In genomic region chr16:11914759-11915643, GRCh38 we compare ENCODE assay signal across 8 cellular contexts. TPM values are rescaled to one million over a fixed set of nuclear protein-coding genes. Genes with fewer than 3 reads are reported as not detected.
DNase-seq lines count a peak whose midpoint lies in the region; ATAC-seq and TF ChIP-seq lines count a peak whose summit lies in the region.

No MANE protein-coding gene starts in this region.

- no peaks in the 10 kb centered on the region for H3K27me3 ChIP-seq in thoracic aorta (replicated peaks; ENCODE audit: insufficient read depth)

- peak overlapping the region; percentile 85 for H3K4me3 ChIP-seq in fibroblast of pulmonary artery (replicated peaks; ENCODE audit: low read depth, low read length)
- H3K4me3 ChIP-seq in thoracic aorta = peak overlapping the region; percentile 91

- DNase-seq in NCI-H1417 (lab: John Stamatoyannopoulos, UW) (peak in 2 of 3 experiments; percentile 43 to 75), NCI-H1417 treated with DMSO at 0.1 percent for 48 hours (lab: John Stamatoyannopoulos, UW) (no peak), NCI-H226 (peak; percentile 30), fibroblast of pulmonary artery (ENCODE audit: low read depth) (peak; percentile 34), nephron progenitor cell (peak; percentile 57), thoracic aorta (ENCODE audit: low spot score) (no peak)
- DNase-seq in activated T-helper 2 cell treated with anti-CD3 and anti-CD28 coated beads, Interferon-gamma antibody, Interleukin-2, Interleukin-4, amounts not matched to agents 10 μg/mL and 5 μg/mL and 100 μg/mL, durations not matched to agents 14 hours and 24 hours and 36 hours (ENCODE audit: low spot score) = peak; percentile 37

- peaks cover 39% of the 10 kb centered on the region for H3K36me3 Mint-ChIP-seq in activated T-helper 2 cell treated with anti-CD3 and anti-CD28 coated beads, Interferon-gamma antibody, Interleukin-2, Interleukin-4, amounts not matched to agents 10 μg/mL and 5 μg/mL and 100 μg/mL, durations not matched to agents 14 hours and 24 hours and 36 hours (ENCODE audit: low read depth)
- no peaks in the 10 kb centered on the region for H3K36me3 Mint-ChIP-seq in nephron progenitor cell (ENCODE audit: low read depth)

- TF ChIP-seq CTCF in fibroblast of pulmonary artery (IDR thresholded peaks at IDR 0.05; ENCODE audit: low read length, missing control alignments) (no peak), nephron progenitor cell (IDR thresholded peaks at IDR 0.05) (no peak), thoracic aorta (IDR thresholded peaks at IDR 0.05) (no peak)

- peaks cover 39% of the 10 kb centered on the region for H3K4me1 Mint-ChIP-seq in activated T-helper 2 cell treated with anti-CD3 and anti-CD28 coated beads, Interferon-gamma antibody, Interleukin-2, Interleukin-4, amounts not matched to agents 10 μg/mL and 5 μg/mL and 100 μg/mL, durations not matched to agents 14 hours and 24 hours and 36 hours (ENCODE audit: low read depth)
- peaks cover 49% of the 10 kb centered on the region for H3K4me1 Mint-ChIP-seq in nephron progenitor cell

- intact Hi-C loops in activated T-helper 2 cell treated with anti-CD3 and anti-CD28 coated beads, Interferon-gamma antibody, Interleukin-2, Interleukin-4, amounts not matched to agents 10 μg/mL and 5 μg/mL and 100 μg/mL, durations not matched to agents 14 hours and 24 hours and 36 hours (cut with micrococcal nuclease) = loop anchor here (2.0 to 10.0 kb wide), 7 partner anchors 62 to 973 kb away; partner anchors contain the start of genes CLEC16A, DEXI, RSL1D1 and SNX29

- H3K36me3 ChIP-seq in thoracic aorta = no peaks in the 10 kb centered on the region

- H3K27ac ChIP-seq in thoracic aorta = peak overlapping the region; percentile 69 to 89

- peaks cover 34 to 48% of the 10 kb centered on the region in 2 donors for H3K4me1 ChIP-seq in thoracic aorta (ENCODE audit: control insufficient read depth in 1 of 2, low read depth in 2 of 2)

- peak overlapping the region; percentile 94 for H3K27ac Mint-ChIP-seq in activated T-helper 2 cell treated with anti-CD3 and anti-CD28 coated beads, Interferon-gamma antibody, Interleukin-2, Interleukin-4, amounts not matched to agents 10 μg/mL and 5 μg/mL and 100 μg/mL, durations not matched to agents 14 hours and 24 hours and 36 hours
- peak overlapping the region; percentile 95 for H3K27ac Mint-ChIP-seq in nephron progenitor cell

- no peaks in the 10 kb centered on the region for H3K9me3 Mint-ChIP-seq in activated T-helper 2 cell treated with anti-CD3 and anti-CD28 coated beads, Interferon-gamma antibody, Interleukin-2, Interleukin-4, amounts not matched to agents 10 μg/mL and 5 μg/mL and 100 μg/mL, durations not matched to agents 14 hours and 24 hours and 36 hours
- no peaks in the 10 kb centered on the region for H3K9me3 Mint-ChIP-seq in nephron progenitor cell

- ATAC-seq in HG02763 (IDR thresholded peaks at IDR 0.05; ENCODE audit: unreplicated experiment) = peak; percentile 25
- peak; percentile 1 for ATAC-seq in thoracic aorta (ENCODE audit: insufficient number of reproducible peaks, low FRiP score, low read depth)

- H3K4me3 Mint-ChIP-seq in activated T-helper 2 cell treated with anti-CD3 and anti-CD28 coated beads, Interferon-gamma antibody, Interleukin-2, Interleukin-4, amounts not matched to agents 10 μg/mL and 5 μg/mL and 100 μg/mL, durations not matched to agents 14 hours and 24 hours and 36 hours (ENCODE audit: low read depth) = peak overlapping the region; percentile 95
- peak overlapping the region; percentile 96 for H3K4me3 Mint-ChIP-seq in nephron progenitor cell

- H3K27me3 Mint-ChIP-seq in activated T-helper 2 cell treated with anti-CD3 and anti-CD28 coated beads, Interferon-gamma antibody, Interleukin-2, Interleukin-4, amounts not matched to agents 10 μg/mL and 5 μg/mL and 100 μg/mL, durations not matched to agents 14 hours and 24 hours and 36 hours (ENCODE audit: low read depth) = peaks cover 6% of the 10 kb centered on the region
- peaks cover 12% of the 10 kb centered on the region for H3K27me3 Mint-ChIP-seq in nephron progenitor cell (ENCODE audit: low read depth, poor library complexity)

- H3K9me3 ChIP-seq in thoracic aorta = no peaks in the 10 kb centered on the region

RNA-seq across cellular contexts. Expression of gene GSPT1, which starts 0.8 kb away (rescaled TPM):
- 216 and 226 TPM in 2 replicates for total RNA-seq in activated T-helper 2 cell treated with anti-CD3 and anti-CD28 coated beads, Interferon-gamma antibody, Interleukin-2, Interleukin-4, amounts not matched to agents 10 μg/mL and 5 μg/mL and 100 μg/mL, durations not matched to agents 14 hours and 24 hours and 36 hours
- 10 to 100 TPM; 50.4 to 81.1 TPM for total RNA-seq in thoracic aorta

RNA-seq across cellular contexts. Expression of gene NPIPB2, which starts 26.8 kb away (rescaled TPM):
- total RNA-seq in activated T-helper 2 cell treated with anti-CD3 and anti-CD28 coated beads, Interferon-gamma antibody, Interleukin-2, Interleukin-4, amounts not matched to agents 10 μg/mL and 5 μg/mL and 100 μg/mL, durations not matched to agents 14 hours and 24 hours and 36 hours = 13.2 and 14.9 TPM in 2 replicates
- total RNA-seq in thoracic aorta = 10 to 100 TPM in 1 of 2 donors, 1 to 10 TPM in 1; 9.9 to 18.5 TPM

RNA-seq across cellular contexts. Expression of gene TNFRSF17, which starts 50.0 kb away (rescaled TPM):
- total RNA-seq in activated T-helper 2 cell treated with anti-CD3 and anti-CD28 coated beads, Interferon-gamma antibody, Interleukin-2, Interleukin-4, amounts not matched to agents 10 μg/mL and 5 μg/mL and 100 μg/mL, durations not matched to agents 14 hours and 24 hours and 36 hours = not detected in 2 replicates
- not detected for total RNA-seq in thoracic aorta

Comparison
In these comparisons a context has a peak if more than half of its experiments do, and no peak if none do; other contexts are left out.
1. DNase-seq: peak in NCI-H1417 (2 of 3), NCI-H226 (single experiment), activated T-helper 2 cell treated with anti-CD3 and anti-CD28 coated beads, Interferon-gamma antibody, Interleukin-2, Interleukin-4, amounts not matched to agents 10 μg/mL and 5 μg/mL and 100 μg/mL, durations not matched to agents 14 hours and 24 hours and 36 hours (single experiment), fibroblast of pulmonary artery (single experiment) and nephron progenitor cell (single experiment); none in NCI-H1417 treated with DMSO at 0.1 percent for 48 hours (single experiment) and thoracic aorta (single experiment).